In genomic region chr22:19432092-19432844, GRCh38 we compare ENCODE assay signal across 1 cellular context.
TF ChIP-seq lines count a peak whose summit lies in the region.

MRPL40 (plus strand) TSS chr22:19432545; CDS start chr22:19432555, 10 bp downstream.

TF ChIP-seq in HepG2, 621 proteins besides CTCF, POLR2A, EP300 and RAD21 (continued from another document):
- no peak for TF ChIP-seq ZBTB37 (CRISPR knock-in tag; IDR thresholded peaks at IDR 0.05)
- TF ChIP-seq MXD3 (CRISPR knock-in tag; IDR thresholded peaks at IDR 0.05), result peak; percentile 85
- TF ChIP-seq, protein P1, sequence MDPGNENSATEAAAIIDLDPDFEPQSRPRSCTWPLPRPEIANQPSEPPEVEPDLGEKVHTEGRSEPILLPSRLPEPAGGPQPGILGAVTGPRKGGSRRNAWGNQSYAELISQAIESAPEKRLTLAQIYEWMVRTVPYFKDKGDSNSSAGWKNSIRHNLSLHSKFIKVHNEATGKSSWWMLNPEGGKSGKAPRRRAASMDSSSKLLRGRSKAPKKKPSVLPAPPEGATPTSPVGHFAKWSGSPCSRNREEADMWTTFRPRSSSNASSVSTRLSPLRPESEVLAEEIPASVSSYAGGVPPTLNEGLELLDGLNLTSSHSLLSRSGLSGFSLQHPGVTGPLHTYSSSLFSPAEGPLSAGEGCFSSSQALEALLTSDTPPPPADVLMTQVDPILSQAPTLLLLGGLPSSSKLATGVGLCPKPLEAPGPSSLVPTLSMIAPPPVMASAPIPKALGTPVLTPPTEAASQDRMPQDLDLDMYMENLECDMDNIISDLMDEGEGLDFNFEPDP (CRISPR knock-in tag; conservative IDR thresholded peaks at IDR 0.05), result peak; percentile 98
- TF ChIP-seq PTBP1 (IDR thresholded peaks at IDR 0.05; ENCODE audit: low read depth, low read length, poor library complexity, severe bottlenecking), result no peak
- TF ChIP-seq ZFP1 (CRISPR knock-in tag; IDR thresholded peaks at IDR 0.05), result peak; percentile 91; the same call in 1 of the 2 replicates
- TF ChIP-seq, protein P2, sequence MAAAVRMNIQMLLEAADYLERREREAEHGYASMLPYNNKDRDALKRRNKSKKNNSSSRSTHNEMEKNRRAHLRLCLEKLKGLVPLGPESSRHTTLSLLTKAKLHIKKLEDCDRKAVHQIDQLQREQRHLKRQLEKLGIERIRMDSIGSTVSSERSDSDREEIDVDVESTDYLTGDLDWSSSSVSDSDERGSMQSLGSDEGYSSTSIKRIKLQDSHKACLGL (CRISPR knock-in tag; IDR thresholded peaks at IDR 0.05), result peak; percentile 95
- peak; percentile 93 for TF ChIP-seq RXRA (CRISPR knock-in tag; IDR thresholded peaks at IDR 0.05)
- no peak for TF ChIP-seq ZNF737 (CRISPR knock-in tag; IDR thresholded peaks at IDR 0.05; ENCODE audit: borderline replicate concordance)
- TF ChIP-seq ZNF337 (CRISPR knock-in tag; IDR thresholded peaks at IDR 0.05; ENCODE audit: borderline replicate concordance, low read depth), result peak; percentile 88; the same call in 1 of the 2 replicates
- TF ChIP-seq, protein P3, sequence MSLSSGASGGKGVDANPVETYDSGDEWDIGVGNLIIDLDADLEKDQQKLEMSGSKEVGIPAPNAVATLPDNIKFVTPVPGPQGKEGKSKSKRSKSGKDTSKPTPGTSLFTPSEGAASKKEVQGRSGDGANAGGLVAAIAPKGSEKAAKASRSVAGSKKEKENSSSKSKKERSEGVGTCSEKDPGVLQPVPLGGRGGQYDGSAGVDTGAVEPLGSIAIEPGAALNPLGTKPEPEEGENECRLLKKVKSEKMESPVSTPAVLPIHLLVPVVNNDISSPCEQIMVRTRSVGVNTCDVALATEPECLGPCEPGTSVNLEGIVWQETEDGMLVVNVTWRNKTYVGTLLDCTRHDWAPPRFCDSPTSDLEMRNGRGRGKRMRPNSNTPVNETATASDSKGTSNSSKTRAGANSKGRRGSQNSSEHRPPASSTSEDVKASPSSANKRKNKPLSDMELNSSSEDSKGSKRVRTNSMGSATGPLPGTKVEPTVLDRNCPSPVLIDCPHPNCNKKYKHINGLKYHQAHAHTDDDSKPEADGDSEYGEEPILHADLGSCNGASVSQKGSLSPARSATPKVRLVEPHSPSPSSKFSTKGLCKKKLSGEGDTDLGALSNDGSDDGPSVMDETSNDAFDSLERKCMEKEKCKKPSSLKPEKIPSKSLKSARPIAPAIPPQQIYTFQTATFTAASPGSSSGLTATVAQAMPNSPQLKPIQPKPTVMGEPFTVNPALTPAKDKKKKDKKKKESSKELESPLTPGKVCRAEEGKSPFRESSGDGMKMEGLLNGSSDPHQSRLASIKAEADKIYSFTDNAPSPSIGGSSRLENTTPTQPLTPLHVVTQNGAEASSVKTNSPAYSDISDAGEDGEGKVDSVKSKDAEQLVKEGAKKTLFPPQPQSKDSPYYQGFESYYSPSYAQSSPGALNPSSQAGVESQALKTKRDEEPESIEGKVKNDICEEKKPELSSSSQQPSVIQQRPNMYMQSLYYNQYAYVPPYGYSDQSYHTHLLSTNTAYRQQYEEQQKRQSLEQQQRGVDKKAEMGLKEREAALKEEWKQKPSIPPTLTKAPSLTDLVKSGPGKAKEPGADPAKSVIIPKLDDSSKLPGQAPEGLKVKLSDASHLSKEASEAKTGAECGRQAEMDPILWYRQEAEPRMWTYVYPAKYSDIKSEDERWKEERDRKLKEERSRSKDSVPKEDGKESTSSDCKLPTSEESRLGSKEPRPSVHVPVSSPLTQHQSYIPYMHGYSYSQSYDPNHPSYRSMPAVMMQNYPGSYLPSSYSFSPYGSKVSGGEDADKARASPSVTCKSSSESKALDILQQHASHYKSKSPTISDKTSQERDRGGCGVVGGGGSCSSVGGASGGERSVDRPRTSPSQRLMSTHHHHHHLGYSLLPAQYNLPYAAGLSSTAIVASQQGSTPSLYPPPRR (CRISPR knock-in tag; IDR thresholded peaks at IDR 0.05; ENCODE audit: borderline replicate concordance), result peak; percentile 77
- peak; percentile 47; the same call in 1 of the 2 replicates for TF ChIP-seq DNMT1 (CRISPR knock-in tag; IDR thresholded peaks at IDR 0.05)
- no peak for TF ChIP-seq CENPX (CRISPR knock-in tag; IDR thresholded peaks at IDR 0.05)
- no peak for TF ChIP-seq ZNF382 (CRISPR knock-in tag; IDR thresholded peaks at IDR 0.05; ENCODE audit: borderline replicate concordance)
- TF ChIP-seq TCF7L2 (IDR thresholded peaks at IDR 0.05; ENCODE audit: low read depth, low read length), result no peak
- TF ChIP-seq, protein P4, sequence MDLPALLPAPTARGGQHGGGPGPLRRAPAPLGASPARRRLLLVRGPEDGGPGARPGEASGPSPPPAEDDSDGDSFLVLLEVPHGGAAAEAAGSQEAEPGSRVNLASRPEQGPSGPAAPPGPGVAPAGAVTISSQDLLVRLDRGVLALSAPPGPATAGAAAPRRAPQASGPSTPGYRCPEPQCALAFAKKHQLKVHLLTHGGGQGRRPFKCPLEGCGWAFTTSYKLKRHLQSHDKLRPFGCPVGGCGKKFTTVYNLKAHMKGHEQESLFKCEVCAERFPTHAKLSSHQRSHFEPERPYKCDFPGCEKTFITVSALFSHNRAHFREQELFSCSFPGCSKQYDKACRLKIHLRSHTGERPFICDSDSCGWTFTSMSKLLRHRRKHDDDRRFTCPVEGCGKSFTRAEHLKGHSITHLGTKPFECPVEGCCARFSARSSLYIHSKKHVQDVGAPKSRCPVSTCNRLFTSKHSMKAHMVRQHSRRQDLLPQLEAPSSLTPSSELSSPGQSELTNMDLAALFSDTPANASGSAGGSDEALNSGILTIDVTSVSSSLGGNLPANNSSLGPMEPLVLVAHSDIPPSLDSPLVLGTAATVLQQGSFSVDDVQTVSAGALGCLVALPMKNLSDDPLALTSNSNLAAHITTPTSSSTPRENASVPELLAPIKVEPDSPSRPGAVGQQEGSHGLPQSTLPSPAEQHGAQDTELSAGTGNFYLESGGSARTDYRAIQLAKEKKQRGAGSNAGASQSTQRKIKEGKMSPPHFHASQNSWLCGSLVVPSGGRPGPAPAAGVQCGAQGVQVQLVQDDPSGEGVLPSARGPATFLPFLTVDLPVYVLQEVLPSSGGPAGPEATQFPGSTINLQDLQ (CRISPR knock-in tag; IDR thresholded peaks at IDR 0.05), result peak; percentile 79
- peak; percentile 91; the same call in 1 of the 2 replicates for TF ChIP-seq ZNF34 (CRISPR knock-in tag; IDR thresholded peaks at IDR 0.05; ENCODE audit: borderline replicate concordance)
- TF ChIP-seq POLR2G (IDR thresholded peaks at IDR 0.05; ENCODE audit: low read depth, low read length), result peak; percentile 97
- no peak; the same call in 1 of the 2 replicates for TF ChIP-seq BHLHE40 (IDR thresholded peaks at IDR 0.05; ENCODE audit: low read length)
- TF ChIP-seq ZNF367 (CRISPR knock-in tag; IDR thresholded peaks at IDR 0.05; ENCODE audit: borderline replicate concordance), result no peak; the same call in 1 of the 2 replicates
- TF ChIP-seq SMARCE1 (IDR thresholded peaks at IDR 0.05; ENCODE audit: borderline replicate concordance), result no peak
- peak; percentile 73 for TF ChIP-seq SOX5 (CRISPR knock-in tag; IDR thresholded peaks at IDR 0.05; ENCODE audit: borderline replicate concordance)
- peak; percentile 70; the same call in 1 of the 2 replicates for TF ChIP-seq ZNF292 (CRISPR knock-in tag; IDR thresholded peaks at IDR 0.05; ENCODE audit: borderline replicate concordance, low read depth)
- TF ChIP-seq MXI1 (IDR thresholded peaks at IDR 0.05; ENCODE audit: borderline replicate concordance, low read depth, low read length), result peak; percentile 92; the same call in 2 of the 3 replicates
- TF ChIP-seq TFDP1 (CRISPR knock-in tag; IDR thresholded peaks at IDR 0.05; ENCODE audit: borderline replicate concordance), result no peak; the same call in 1 of the 2 replicates
- no peak for TF ChIP-seq FOXJ3 (CRISPR knock-in tag; IDR thresholded peaks at IDR 0.05; ENCODE audit: borderline replicate concordance)
- 0 out of 2 replicates have a peak, but pooled peaks have one; percentile 86 for TF ChIP-seq ZNF101 (CRISPR knock-in tag; IDR thresholded peaks at IDR 0.05; ENCODE audit: borderline replicate concordance, low read depth)
- TF ChIP-seq ZNF563 (CRISPR knock-in tag; IDR thresholded peaks at IDR 0.05), result peak; percentile 82
- peak; percentile 91; the same call in 1 of the 2 replicates for TF ChIP-seq KLF12 (CRISPR knock-in tag; IDR thresholded peaks at IDR 0.05; ENCODE audit: borderline replicate concordance)
- TF ChIP-seq HES4 (CRISPR knock-in tag; IDR thresholded peaks at IDR 0.05; ENCODE audit: borderline replicate concordance), result peak; percentile 65; the same call in 1 of the 2 replicates
- TF ChIP-seq, protein P5, sequence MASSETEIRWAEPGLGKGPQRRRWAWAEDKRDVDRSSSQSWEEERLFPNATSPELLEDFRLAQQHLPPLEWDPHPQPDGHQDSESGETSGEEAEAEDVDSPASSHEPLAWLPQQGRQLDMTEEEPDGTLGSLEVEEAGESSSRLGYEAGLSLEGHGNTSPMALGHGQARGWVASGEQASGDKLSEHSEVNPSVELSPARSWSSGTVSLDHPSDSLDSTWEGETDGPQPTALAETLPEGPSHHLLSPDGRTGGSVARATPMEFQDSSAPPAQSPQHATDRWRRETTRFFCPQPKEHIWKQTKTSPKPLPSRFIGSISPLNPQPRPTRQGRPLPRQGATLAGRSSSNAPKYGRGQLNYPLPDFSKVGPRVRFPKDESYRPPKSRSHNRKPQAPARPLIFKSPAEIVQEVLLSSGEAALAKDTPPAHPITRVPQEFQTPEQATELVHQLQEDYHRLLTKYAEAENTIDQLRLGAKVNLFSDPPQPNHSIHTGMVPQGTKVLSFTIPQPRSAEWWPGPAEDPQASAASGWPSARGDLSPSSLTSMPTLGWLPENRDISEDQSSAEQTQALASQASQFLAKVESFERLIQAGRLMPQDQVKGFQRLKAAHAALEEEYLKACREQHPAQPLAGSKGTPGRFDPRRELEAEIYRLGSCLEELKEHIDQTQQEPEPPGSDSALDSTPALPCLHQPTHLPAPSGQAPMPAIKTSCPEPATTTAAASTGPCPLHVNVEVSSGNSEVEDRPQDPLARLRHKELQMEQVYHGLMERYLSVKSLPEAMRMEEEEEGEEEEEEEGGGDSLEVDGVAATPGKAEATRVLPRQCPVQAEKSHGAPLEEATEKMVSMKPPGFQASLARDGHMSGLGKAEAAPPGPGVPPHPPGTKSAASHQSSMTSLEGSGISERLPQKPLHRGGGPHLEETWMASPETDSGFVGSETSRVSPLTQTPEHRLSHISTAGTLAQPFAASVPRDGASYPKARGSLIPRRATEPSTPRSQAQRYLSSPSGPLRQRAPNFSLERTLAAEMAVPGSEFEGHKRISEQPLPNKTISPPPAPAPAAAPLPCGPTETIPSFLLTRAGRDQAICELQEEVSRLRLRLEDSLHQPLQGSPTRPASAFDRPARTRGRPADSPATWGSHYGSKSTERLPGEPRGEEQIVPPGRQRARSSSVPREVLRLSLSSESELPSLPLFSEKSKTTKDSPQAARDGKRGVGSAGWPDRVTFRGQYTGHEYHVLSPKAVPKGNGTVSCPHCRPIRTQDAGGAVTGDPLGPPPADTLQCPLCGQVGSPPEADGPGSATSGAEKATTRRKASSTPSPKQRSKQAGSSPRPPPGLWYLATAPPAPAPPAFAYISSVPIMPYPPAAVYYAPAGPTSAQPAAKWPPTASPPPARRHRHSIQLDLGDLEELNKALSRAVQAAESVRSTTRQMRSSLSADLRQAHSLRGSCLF (CRISPR knock-in tag; IDR thresholded peaks at IDR 0.05; ENCODE audit: borderline replicate concordance), result no peak
- 0 out of 2 replicates have a peak, but pooled peaks have one; percentile 29 for TF ChIP-seq GTF2F1 (IDR thresholded peaks at IDR 0.05; ENCODE audit: low read length)
